Comparison of ENCODE assay signal across 23 cellular contexts in genomic region chr2:231298091-231298490, GRCh38.
"Had no signal": no experiment of that assay in that cellular context is flagged by ENCODE, and none has a peak within 500 bp of the region (broad histone marks: within the 10 kb centered on the region; RNA-seq: fewer than 3 reads in every experiment).

No MANE protein-coding gene starts in this region.

- H3K4me1 ChIP-seq: tibial artery, uterus had no signal

- H3K27me3 Mint-ChIP-seq: natural killer cell treated with Interleukin-12 subunit alpha and Interleukin-12 subunit beta and Interleukin-15 and Interleukin-18, amount 100 ng/mL, for 72 hours; progenitor cell of endocrine pancreas had no signal

- ATAC-seq: left colon; natural killer cell treated with Interleukin-12 subunit alpha and Interleukin-12 subunit beta and Interleukin-15 and Interleukin-18, amount 100 ng/mL, for 72 hours; right cardiac atrium; stimulated activated naive CD8-positive, alpha-beta T cell treated with anti-CD3 and anti-CD28 coated beads, Interleukin-15, Interleukin-2, amounts not matched to agents 100 U/mL and 50 U/mL, for 24 hours had no signal

- H2AFZ ChIP-seq: hepatocyte, neural progenitor cell had no signal

- H3K27ac ChIP-seq: coronary artery, hepatocyte, neural progenitor cell, tibial artery, uterus had no signal

- H3K27ac Mint-ChIP-seq: endodermal cell, progenitor cell of endocrine pancreas had no signal

- H3K9me3 Mint-ChIP-seq: endodermal cell; natural killer cell treated with Interleukin-12 subunit alpha and Interleukin-12 subunit beta and Interleukin-15 and Interleukin-18, amount 100 ng/mL, for 72 hours; neural progenitor cell had no signal

- H3K4me2 ChIP-seq: hepatocyte had no signal

- H3K36me3 Mint-ChIP-seq: natural killer cell treated with Interleukin-12 subunit alpha and Interleukin-12 subunit beta and Interleukin-15 and Interleukin-18, amount 100 ng/mL, for 72 hours had no signal

- H3K4me3 Mint-ChIP-seq: endodermal cell; natural killer cell treated with Interleukin-12 subunit alpha and Interleukin-12 subunit beta and Interleukin-15 and Interleukin-18, amount 100 ng/mL, for 72 hours; neural progenitor cell had no signal

- H3K4me3 ChIP-seq: coronary artery, hepatocyte, neural progenitor cell, pancreas, tibial artery, upper lobe of left lung, uterus had no signal

- DNase-seq: effector CD4-positive, alpha-beta T cell; endodermal cell; erythroblast; foreskin melanocyte; head of caudate nucleus; left colon; mammary epithelial cell; midbrain; nucleus accumbens; right cardiac atrium; small intestine; stimulated activated CD4-positive, alpha-beta T cell treated with anti-CD3 and anti-CD28 coated beads, Interleukin-12 subunit alpha, Interleukin-12 subunit beta, amount 100 ng/mL, for 4 hours; stimulated activated CD4-positive, alpha-beta T cell treated with anti-CD3 and anti-CD28 coated beads, Interleukin-2, amount 100 ng/mL, for 48 hours; stimulated activated naive CD8-positive, alpha-beta T cell treated with anti-CD3 and anti-CD28 coated beads, Interleukin-15, Interleukin-2, amounts not matched to agents 100 U/mL and 50 U/mL, for 24 hours; tibial artery; uterus had no signal

- H3K27me3 ChIP-seq: hepatocyte, neural progenitor cell, pancreas, tibial artery, upper lobe of left lung, uterus had no signal

- H3K79me2 ChIP-seq: hepatocyte had no signal

- H3K36me3 ChIP-seq: neural progenitor cell, pancreas, uterus had no signal
